8 cellular contexts compared by ENCODE assay signal in the genomic region with DNA sequence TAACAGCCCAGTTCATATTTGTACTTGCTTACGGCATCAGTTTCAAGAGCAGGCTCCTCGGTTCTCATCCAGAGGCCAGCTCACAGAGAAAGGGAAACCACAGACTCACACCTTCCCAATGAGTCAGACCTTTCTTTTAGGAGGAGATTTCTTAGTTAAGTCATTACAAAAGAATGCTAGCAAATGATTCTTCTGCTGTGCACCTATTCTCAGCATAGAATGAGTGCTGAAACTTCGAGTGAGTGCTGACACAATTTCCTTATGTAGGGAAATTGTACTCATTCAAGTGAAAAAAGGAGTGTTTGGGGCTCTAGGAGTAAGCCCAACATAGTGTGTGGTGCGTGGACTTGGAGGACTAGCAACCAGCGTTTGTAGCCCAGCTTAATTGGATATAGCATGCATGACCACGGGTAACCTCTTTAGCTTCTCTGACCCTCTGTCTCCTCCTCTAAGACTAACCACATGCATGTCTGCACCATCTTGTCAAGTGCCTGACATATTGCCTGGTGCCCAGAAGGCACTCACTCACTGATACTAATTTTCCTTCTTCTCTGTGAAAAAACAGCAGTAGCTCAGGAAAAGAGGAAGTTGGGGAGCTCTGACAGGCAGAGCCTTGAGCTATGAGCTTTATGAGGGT.
DNase-seq lines count a peak whose midpoint lies in the region; ATAC-seq and TF ChIP-seq lines count a peak whose summit lies in the region.

No MANE protein-coding gene starts in this region.

- H3K9me3 Mint-ChIP-seq in activated CD4-positive, alpha-beta memory T cell treated with anti-CD3 and anti-CD28 coated beads, Interleukin-2, amount 10 ng/mL, durations not matched to agents 7 days and 5 days = no peaks in the 10 kb centered on the region

- no peak for TF ChIP-seq CTCF in foreskin fibroblast (IDR thresholded peaks at IDR 0.05; ENCODE audit: low read depth, low read length)

- CTCF ChIA-PET in activated CD4-positive, alpha-beta memory T cell treated with anti-CD3 and anti-CD28 coated beads, Interleukin-2, amount 10 ng/mL, durations not matched to agents 7 days and 5 days (lab: Charles Lee) = interaction anchor here (2.8 to 6.3 kb wide), 2 partner anchors 222 to 227 kb away, joined by 15 to 32 read pairs; no protein-coding TSS in a partner anchor

- peak overlapping the region; percentile 12 for H3K27ac Mint-ChIP-seq in activated CD4-positive, alpha-beta memory T cell treated with anti-CD3 and anti-CD28 coated beads, Interleukin-2, amount 10 ng/mL, durations not matched to agents 7 days and 5 days

- no peak overlapping the region for H3K4me3 Mint-ChIP-seq in activated CD4-positive, alpha-beta memory T cell treated with anti-CD3 and anti-CD28 coated beads, Interleukin-2, amount 10 ng/mL, durations not matched to agents 7 days and 5 days

- DNase-seq in GM04503 (ENCODE audit: low read depth) (peak; percentile 90), foreskin fibroblast (peak; percentile 89 to 91), NCI-H2029 (lab: John Stamatoyannopoulos, UW) (no peak), globus pallidus (ENCODE audit: low spot score) (no peak)
- DNase-seq in activated CD4-positive, alpha-beta memory T cell treated with anti-CD3 and anti-CD28 coated beads, Interleukin-2, amount 10 ng/mL, durations not matched to agents 7 days and 5 days = peak; percentile 61
- DNase-seq in stimulated activated CD4-positive, alpha-beta T cell treated with anti-CD3 and anti-CD28 coated beads, Interleukin-4, amount 100 ng/mL, for 24 hours = peak; percentile 76

- peak; percentile 90 for TF ChIP-seq EP300 in Ishikawa (IDR thresholded peaks at IDR 0.05; ENCODE audit: borderline replicate concordance)

- TF ChIP-seq RAD21 in Ishikawa (IDR thresholded peaks at IDR 0.05; ENCODE audit: low read depth) = peak; percentile 33

- H3K4me1 Mint-ChIP-seq in activated CD4-positive, alpha-beta memory T cell treated with anti-CD3 and anti-CD28 coated beads, Interleukin-2, amount 10 ng/mL, durations not matched to agents 7 days and 5 days = peaks cover 49% of the 10 kb centered on the region

- POLR2A ChIA-PET in activated CD4-positive, alpha-beta memory T cell treated with anti-CD3 and anti-CD28 coated beads, Interleukin-2, amount 10 ng/mL, durations not matched to agents 7 days and 5 days (lab: Charles Lee) = interaction anchor here (1.3 to 1.7 kb wide), 3 partner anchors 21 to 146 kb away, joined by 3 to 7 read pairs (median 4); no protein-coding TSS in a partner anchor

- H3K27me3 Mint-ChIP-seq in activated CD4-positive, alpha-beta memory T cell treated with anti-CD3 and anti-CD28 coated beads, Interleukin-2, amount 10 ng/mL, durations not matched to agents 7 days and 5 days = peaks cover 42% of the 10 kb centered on the region

- no peak overlapping the region for H3K4me3 ChIP-seq in foreskin fibroblast (ENCODE audit: low read depth in 1 of 2, low read length in 2 of 2)

- peak; percentile 57 for ATAC-seq in GM21723 (IDR thresholded peaks at IDR 0.05; ENCODE audit: unreplicated experiment)

- no peaks in the 10 kb centered on the region for H3K36me3 Mint-ChIP-seq in activated CD4-positive, alpha-beta memory T cell treated with anti-CD3 and anti-CD28 coated beads, Interleukin-2, amount 10 ng/mL, durations not matched to agents 7 days and 5 days (ENCODE audit: low read depth)

TF ChIP-seq in Ishikawa, 13 proteins besides CTCF, POLR2A, EP300 and RAD21:
- no peak for TF ChIP-seq YY1 (IDR thresholded peaks at IDR 0.05; ENCODE audit: low read depth)
- TF ChIP-seq NFIC (IDR thresholded peaks at IDR 0.05) = peak; percentile 57
- no peak for TF ChIP-seq USF1 (IDR thresholded peaks at IDR 0.05)
- no peak for TF ChIP-seq ZBTB7A (IDR thresholded peaks at IDR 0.05; ENCODE audit: low read depth)
- TF ChIP-seq CEBPB (IDR thresholded peaks at IDR 0.05) = peak; percentile 64; the same call in 1 of the 2 replicates
- peak; percentile 84 for TF ChIP-seq TEAD4 (IDR thresholded peaks at IDR 0.05)
- peak; percentile 91 for TF ChIP-seq FOXM1 (IDR thresholded peaks at IDR 0.05; ENCODE audit: borderline replicate concordance, low read depth)
- no peak for TF ChIP-seq CREB1 (IDR thresholded peaks at IDR 0.05; ENCODE audit: low read depth)
- peak; percentile 91 for TF ChIP-seq TCF12 (IDR thresholded peaks at IDR 0.05; ENCODE audit: low read depth)
- no peak for TF ChIP-seq REST (IDR thresholded peaks at IDR 0.05; ENCODE audit: low read depth)
- peak; percentile 53; the same call in 1 of the 2 replicates for TF ChIP-seq MAX (IDR thresholded peaks at IDR 0.05)
- no peak for TF ChIP-seq EGR1 (IDR thresholded peaks at IDR 0.05)
- no peak for TF ChIP-seq TAF1 (IDR thresholded peaks at IDR 0.05; ENCODE audit: low read depth)

Comparison
In these comparisons a context has a peak if more than half of its experiments do, and no peak if none do; other contexts are left out.
1. DNase-seq: peak in GM04503 (single experiment), activated CD4-positive, alpha-beta memory T cell treated with anti-CD3 and anti-CD28 coated beads, Interleukin-2, amount 10 ng/mL, durations not matched to agents 7 days and 5 days (single experiment), foreskin fibroblast (2 of 2) and stimulated activated CD4-positive, alpha-beta T cell treated with anti-CD3 and anti-CD28 coated beads, Interleukin-4, amount 100 ng/mL, for 24 hours (single experiment); none in NCI-H2029 (single experiment) and globus pallidus (single experiment).